In genomic region chr6:87155272-87155919, GRCh38 we compare ENCODE assay signal across 1 cellular context.
TF ChIP-seq lines count a peak whose summit lies in the region.

TSS of gene ZNF292 (plus strand) at chr6:87155565. CDS start at chr6:87155592, 27 bp downstream.

TF ChIP-seq in HEK293, 187 proteins besides CTCF, POLR2A, EP300 and RAD21 (continued from another document and continues in another):
- TF ChIP-seq HOXC10 (CRISPR knock-in tag; IDR thresholded peaks at IDR 0.05), result 0 out of 2 replicates have a peak, but pooled peaks have one; percentile 85
- TF ChIP-seq FEZF1 (tag by site-specific recombination; IDR thresholded peaks at IDR 0.05), result peak; percentile 81
- TF ChIP-seq ZNF707 (tag by site-specific recombination; IDR thresholded peaks at IDR 0.05), result 0 out of 2 replicates have a peak, but pooled peaks have one; percentile 9
- peak; percentile 88 for TF ChIP-seq WT1 (tag by site-specific recombination; IDR thresholded peaks at IDR 0.05)
- TF ChIP-seq ZNF335 (tag by site-specific recombination; conservative IDR thresholded peaks at IDR 0.05), result peak; percentile 75
- TF ChIP-seq ZNF701 (tag by site-specific recombination; IDR thresholded peaks at IDR 0.05), result no peak
- TF ChIP-seq ZNF776 (tag by site-specific recombination; IDR thresholded peaks at IDR 0.05; ENCODE audit: borderline replicate concordance), result peak; percentile 100
- peak; percentile 46; the same call in 1 of the 2 replicates for TF ChIP-seq ZNF362 (tag by site-specific recombination; IDR thresholded peaks at IDR 0.05)
- TF ChIP-seq, protein P1, sequence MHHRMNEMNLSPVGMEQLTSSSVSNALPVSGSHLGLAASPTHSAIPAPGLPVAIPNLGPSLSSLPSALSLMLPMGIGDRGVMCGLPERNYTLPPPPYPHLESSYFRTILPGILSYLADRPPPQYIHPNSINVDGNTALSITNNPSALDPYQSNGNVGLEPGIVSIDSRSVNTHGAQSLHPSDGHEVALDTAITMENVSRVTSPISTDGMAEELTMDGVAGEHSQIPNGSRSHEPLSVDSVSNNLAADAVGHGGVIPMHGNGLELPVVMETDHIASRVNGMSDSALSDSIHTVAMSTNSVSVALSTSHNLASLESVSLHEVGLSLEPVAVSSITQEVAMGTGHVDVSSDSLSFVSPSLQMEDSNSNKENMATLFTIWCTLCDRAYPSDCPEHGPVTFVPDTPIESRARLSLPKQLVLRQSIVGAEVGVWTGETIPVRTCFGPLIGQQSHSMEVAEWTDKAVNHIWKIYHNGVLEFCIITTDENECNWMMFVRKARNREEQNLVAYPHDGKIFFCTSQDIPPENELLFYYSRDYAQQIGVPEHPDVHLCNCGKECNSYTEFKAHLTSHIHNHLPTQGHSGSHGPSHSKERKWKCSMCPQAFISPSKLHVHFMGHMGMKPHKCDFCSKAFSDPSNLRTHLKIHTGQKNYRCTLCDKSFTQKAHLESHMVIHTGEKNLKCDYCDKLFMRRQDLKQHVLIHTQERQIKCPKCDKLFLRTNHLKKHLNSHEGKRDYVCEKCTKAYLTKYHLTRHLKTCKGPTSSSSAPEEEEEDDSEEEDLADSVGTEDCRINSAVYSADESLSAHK (tag by site-specific recombination; IDR thresholded peaks at IDR 0.05), result peak; percentile 86
- TF ChIP-seq ZNF18 (tag by site-specific recombination; IDR thresholded peaks at IDR 0.05), result peak; percentile 91
- TF ChIP-seq, protein P2, sequence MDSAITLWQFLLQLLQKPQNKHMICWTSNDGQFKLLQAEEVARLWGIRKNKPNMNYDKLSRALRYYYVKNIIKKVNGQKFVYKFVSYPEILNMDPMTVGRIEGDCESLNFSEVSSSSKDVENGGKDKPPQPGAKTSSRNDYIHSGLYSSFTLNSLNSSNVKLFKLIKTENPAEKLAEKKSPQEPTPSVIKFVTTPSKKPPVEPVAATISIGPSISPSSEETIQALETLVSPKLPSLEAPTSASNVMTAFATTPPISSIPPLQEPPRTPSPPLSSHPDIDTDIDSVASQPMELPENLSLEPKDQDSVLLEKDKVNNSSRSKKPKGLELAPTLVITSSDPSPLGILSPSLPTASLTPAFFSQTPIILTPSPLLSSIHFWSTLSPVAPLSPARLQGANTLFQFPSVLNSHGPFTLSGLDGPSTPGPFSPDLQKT (IDR thresholded peaks at IDR 0.05; ENCODE audit: borderline replicate concordance, low read depth, low read length), result no peak
- TF ChIP-seq ZIC2 (tag by site-specific recombination; IDR thresholded peaks at IDR 0.05), result peak; percentile 66; the same call in 1 of the 2 replicates
- TF ChIP-seq ZBTB7A (tag by site-specific recombination; IDR thresholded peaks at IDR 0.05; ENCODE audit: low read depth), result peak; percentile 87
- no peak for TF ChIP-seq ZNF473 (tag by site-specific recombination; IDR thresholded peaks at IDR 0.05)
- no peak for TF ChIP-seq ZNF488 (tag by site-specific recombination; IDR thresholded peaks at IDR 0.05)
- TF ChIP-seq ZNF114 (tag by site-specific recombination; IDR thresholded peaks at IDR 0.05), result no peak
- TF ChIP-seq ZNF341 (tag by site-specific recombination; IDR thresholded peaks at IDR 0.05; ENCODE audit: low read depth), result peak; percentile 91
- TF ChIP-seq, protein P3, sequence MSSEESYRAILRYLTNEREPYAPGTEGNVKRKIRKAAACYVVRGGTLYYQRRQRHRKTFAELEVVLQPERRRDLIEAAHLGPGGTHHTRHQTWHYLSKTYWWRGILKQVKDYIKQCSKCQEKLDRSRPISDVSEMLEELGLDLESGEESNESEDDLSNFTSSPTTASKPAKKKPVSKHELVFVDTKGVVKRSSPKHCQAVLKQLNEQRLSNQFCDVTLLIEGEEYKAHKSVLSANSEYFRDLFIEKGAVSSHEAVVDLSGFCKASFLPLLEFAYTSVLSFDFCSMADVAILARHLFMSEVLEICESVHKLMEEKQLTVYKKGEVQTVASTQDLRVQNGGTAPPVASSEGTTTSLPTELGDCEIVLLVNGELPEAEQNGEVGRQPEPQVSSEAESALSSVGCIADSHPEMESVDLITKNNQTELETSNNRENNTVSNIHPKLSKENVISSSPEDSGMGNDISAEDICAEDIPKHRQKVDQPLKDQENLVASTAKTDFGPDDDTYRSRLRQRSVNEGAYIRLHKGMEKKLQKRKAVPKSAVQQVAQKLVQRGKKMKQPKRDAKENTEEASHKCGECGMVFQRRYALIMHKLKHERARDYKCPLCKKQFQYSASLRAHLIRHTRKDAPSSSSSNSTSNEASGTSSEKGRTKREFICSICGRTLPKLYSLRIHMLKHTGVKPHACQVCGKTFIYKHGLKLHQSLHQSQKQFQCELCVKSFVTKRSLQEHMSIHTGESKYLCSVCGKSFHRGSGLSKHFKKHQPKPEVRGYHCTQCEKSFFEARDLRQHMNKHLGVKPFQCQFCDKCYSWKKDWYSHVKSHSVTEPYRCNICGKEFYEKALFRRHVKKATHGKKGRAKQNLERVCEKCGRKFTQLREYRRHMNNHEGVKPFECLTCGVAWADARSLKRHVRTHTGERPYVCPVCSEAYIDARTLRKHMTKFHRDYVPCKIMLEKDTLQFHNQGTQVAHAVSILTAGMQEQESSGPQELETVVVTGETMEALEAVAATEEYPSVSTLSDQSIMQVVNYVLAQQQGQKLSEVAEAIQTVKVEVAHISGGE (tag by site-specific recombination; conservative IDR thresholded peaks at IDR 0.05; ENCODE audit: low read depth), result peak; percentile 25; the same call in 1 of the 2 replicates
- peak; percentile 40 for TF ChIP-seq GLIS1 (tag by site-specific recombination; IDR thresholded peaks at IDR 0.05)
- no peak for TF ChIP-seq ZNF529 (tag by site-specific recombination; IDR thresholded peaks at IDR 0.05; ENCODE audit: insufficient replicate concordance)
- TF ChIP-seq, protein P4, sequence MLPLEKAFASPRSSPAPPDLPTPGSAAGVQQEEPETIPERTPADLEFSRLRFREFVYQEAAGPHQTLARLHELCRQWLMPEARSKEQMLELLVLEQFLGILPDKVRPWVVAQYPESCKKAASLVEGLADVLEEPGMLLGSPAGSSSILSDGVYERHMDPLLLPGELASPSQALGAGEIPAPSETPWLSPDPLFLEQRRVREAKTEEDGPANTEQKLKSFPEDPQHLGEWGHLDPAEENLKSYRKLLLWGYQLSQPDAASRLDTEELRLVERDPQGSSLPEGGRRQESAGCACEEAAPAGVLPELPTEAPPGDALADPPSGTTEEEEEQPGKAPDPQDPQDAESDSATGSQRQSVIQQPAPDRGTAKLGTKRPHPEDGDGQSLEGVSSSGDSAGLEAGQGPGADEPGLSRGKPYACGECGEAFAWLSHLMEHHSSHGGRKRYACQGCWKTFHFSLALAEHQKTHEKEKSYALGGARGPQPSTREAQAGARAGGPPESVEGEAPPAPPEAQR (tag by site-specific recombination; IDR thresholded peaks at IDR 0.05), result 0 out of 2 replicates have a peak, but pooled peaks have one; percentile 17
- no peak for TF ChIP-seq ZNF155 (tag by site-specific recombination; IDR thresholded peaks at IDR 0.05)
- no peak for TF ChIP-seq ZNF350 (tag by site-specific recombination; IDR thresholded peaks at IDR 0.05)
- no peak for TF ChIP-seq ZNF274 (IDR thresholded peaks at IDR 0.05; ENCODE audit: low read length)
- TF ChIP-seq ZNF274 (tag by site-specific recombination; IDR thresholded peaks at IDR 0.05; ENCODE audit: borderline replicate concordance), result no peak
- TF ChIP-seq PRDM2 (tag by site-specific recombination; IDR thresholded peaks at IDR 0.05; ENCODE audit: borderline replicate concordance), result no peak
- TF ChIP-seq INSM2 (tag by site-specific recombination; IDR thresholded peaks at IDR 0.05), result peak; percentile 88
- TF ChIP-seq GLI2 (tag by site-specific recombination; IDR thresholded peaks at IDR 0.05; ENCODE audit: borderline replicate concordance, low read depth), result no peak
- TF ChIP-seq ZNF623 (tag by site-specific recombination; IDR thresholded peaks at IDR 0.05), result no peak; the same call in 1 of the 2 replicates
- 0 out of 2 replicates have a peak, but pooled peaks have one; percentile 29 for TF ChIP-seq ZNF140 (tag by site-specific recombination; IDR thresholded peaks at IDR 0.05)
- no peak; the same call in 1 of the 2 replicates for TF ChIP-seq ZBTB48 (tag by site-specific recombination; IDR thresholded peaks at IDR 0.05)
- peak; percentile 85; the same call in 1 of the 2 replicates for TF ChIP-seq ZSCAN23 (tag by site-specific recombination; IDR thresholded peaks at IDR 0.05)
- no peak for TF ChIP-seq ZNF112 (tag by site-specific recombination; IDR thresholded peaks at IDR 0.05)
- no peak for TF ChIP-seq SCRT1 (tag by site-specific recombination; IDR thresholded peaks at IDR 0.05; ENCODE audit: borderline replicate concordance)
- TF ChIP-seq ZNF530 (tag by site-specific recombination; IDR thresholded peaks at IDR 0.05; ENCODE audit: low read depth), result no peak
- no peak; the same call in 1 of the 2 replicates for TF ChIP-seq TCF7L2 (IDR thresholded peaks at IDR 0.05; ENCODE audit: borderline replicate concordance, low read depth, low read length)
- TF ChIP-seq ZNF600 (tag by site-specific recombination; IDR thresholded peaks at IDR 0.05), result peak; percentile 4; the same call in 1 of the 2 replicates
- peak; percentile 98 for TF ChIP-seq KLF16 (tag by site-specific recombination; IDR thresholded peaks at IDR 0.05)
- no peak for TF ChIP-seq ZNF175 (tag by site-specific recombination; IDR thresholded peaks at IDR 0.05)
